Comparison of ENCODE assay signal across 10 cellular contexts in genomic region chr5:134086943-134087305, GRCh38. TPM values are rescaled to one million over a fixed set of nuclear protein-coding genes. Genes with fewer than 3 reads are reported as not detected.
DNase-seq lines count a peak whose midpoint lies in the region; ATAC-seq lines count a peak whose summit lies in the region.
"Had no signal": no experiment of that assay in that cellular context is flagged by ENCODE, and none has a peak within 500 bp of the region (broad histone marks: within the 10 kb centered on the region; RNA-seq: fewer than 3 reads in every experiment).

No MANE protein-coding gene starts in this region.

- peaks cover 0 to 8% of the 10 kb centered on the region in 2 donors for H3K4me1 ChIP-seq in neuronal stem cell (ENCODE audit: control insufficient read depth in 2 of 2, insufficient read depth in 1 of 2, low read depth in 1 of 2, low read length in 2 of 2)

- no peak overlapping the region for H2BK5ac ChIP-seq in neuronal stem cell (ENCODE audit: low read length)

- peaks cover 1 to 11% of the 10 kb centered on the region in 2 donors for H3K36me3 Mint-ChIP-seq in activated T-cell treated with anti-CD3 and anti-CD28 coated beads, Interleukin-2, amount 50 U/mL, for 72 hours (ENCODE audit: insufficient read depth in 2 of 2)

- H3K14ac ChIP-seq in neuronal stem cell (ENCODE audit: low read length) = no peak overlapping the region

- no peak overlapping the region for H2BK120ac ChIP-seq in neuronal stem cell (ENCODE audit: low read depth, low read length)

- H3K27ac ChIP-seq in neuronal stem cell (replicated peaks; ENCODE audit: low read length) = no peak overlapping the region
- H3K27ac ChIP-seq: dorsolateral prefrontal cortex had no signal

- no peak overlapping the region for H2AFZ ChIP-seq in neuronal stem cell (ENCODE audit: low read length)

- no peaks in the 10 kb centered on the region for H3K27me3 Mint-ChIP-seq in activated T-cell treated with anti-CD3 and anti-CD28 coated beads, Interleukin-2, amount 50 U/mL, for 72 hours (ENCODE audit: low read depth)

- no peak overlapping the region for H4K8ac ChIP-seq in neuronal stem cell (ENCODE audit: low read depth, low read length)

- peaks cover 0 to 18% (median 0%) of the 10 kb centered on the region in 3 experiments for H3K27me3 ChIP-seq in neuronal stem cell (ENCODE audit: control insufficient read depth in 3 of 3, insufficient read depth in 3 of 3, low read depth in 1 of 3, low read length in 3 of 3)
- H3K27me3 ChIP-seq: dorsolateral prefrontal cortex had no signal

- H3K9ac ChIP-seq in neuronal stem cell (ENCODE audit: low read depth, low read length, poor library complexity) = no peak overlapping the region

- H3K9me3 ChIP-seq in neuronal stem cell (replicated peaks in 1 of 2; ENCODE audit: control insufficient read depth in 2 of 2, insufficient read depth in 1 of 2, low read depth in 1 of 2, low read length in 2 of 2) = peaks cover 0 to under 1% of the 10 kb centered on the region in 2 donors

- H3K27ac Mint-ChIP-seq in activated T-cell treated with anti-CD3 and anti-CD28 coated beads, Interleukin-2, amount 50 U/mL, for 72 hours = peak overlapping the region; percentile 84

- H3K4me3 ChIP-seq in neuronal stem cell (ENCODE audit: low read length in 2 of 2) = no peak overlapping the region
- H3K4me3 ChIP-seq: dorsolateral prefrontal cortex had no signal

- H3K23ac ChIP-seq in neuronal stem cell (ENCODE audit: low read depth, low read length, poor library complexity) = no peak overlapping the region

- no CpG with 5 or more reads among the region's 12 CpGs for WGBS in neuronal stem cell (ENCODE audit: extremely low coverage in 2 of 2, insufficient read length in 2 of 2, insufficient replicate concordance in 1 of 2), 2 donors

- H2BK12ac ChIP-seq in neuronal stem cell (ENCODE audit: low read length) = no peak overlapping the region

- ATAC-seq in activated T-cell treated with anti-CD3 and anti-CD28 coated beads, Interleukin-2, amount 50 U/mL, for 72 hours (replicated peaks in 1 of 2) = peak; percentile 91 to 96
- ATAC-seq in HG02970 (IDR thresholded peaks at IDR 0.05; ENCODE audit: low FRiP score, unreplicated experiment) = no peak
- no peak for ATAC-seq in HG03571 (IDR thresholded peaks at IDR 0.05; ENCODE audit: unreplicated experiment)

- peak; percentile 80 for DNase-seq in activated CD4-positive, alpha-beta T cell treated with anti-CD3 and anti-CD28 coated beads for 1 hour
- DNase-seq in activated T-cell treated with anti-CD3 and anti-CD28 coated beads, Interleukin-2, amount 50 U/mL, for 72 hours = peak; percentile 78 to 91
- DNase-seq in neuronal stem cell (ENCODE audit: low spot score) (no peak), H4 (ENCODE audit: low spot score) (no peak)
- peak; percentile 59 to 81 for DNase-seq in stimulated activated CD8-positive, alpha-beta memory T cell treated with anti-CD3 and anti-CD28 coated beads, Interleukin-7, amount 100 ng/mL, for 48 hours (ENCODE audit: extremely low read depth in 1 of 2, low read depth in 1 of 2)
- no peak for DNase-seq in NK-92 treated with Interleukin-12 subunit alpha and Interleukin-12 subunit beta, amount 100 ng/mL, for 24 hours (lab: John Stamatoyannopoulos, UW)
- DNase-seq: dorsolateral prefrontal cortex, NCI-H1092 had no signal

- H2BK15ac ChIP-seq in neuronal stem cell (ENCODE audit: low read length) = peak overlapping the region; percentile 49

- no peaks in the 10 kb centered on the region for H3K36me3 ChIP-seq in neuronal stem cell (replicated peaks in 1 of 2; ENCODE audit: control insufficient read depth in 2 of 2, insufficient read depth in 2 of 2, low read length in 2 of 2)

- H3K79me1 ChIP-seq in neuronal stem cell (ENCODE audit: low read depth, low read length) = no peaks in the 10 kb centered on the region

- H4K91ac ChIP-seq in neuronal stem cell (ENCODE audit: low read depth, low read length, poor library complexity) = no peak overlapping the region

- no peak overlapping the region for H3K4ac ChIP-seq in neuronal stem cell (ENCODE audit: low read length)

- H3K18ac ChIP-seq in neuronal stem cell (ENCODE audit: low read length) = peak overlapping the region; percentile 48

- H3K4me2 ChIP-seq in neuronal stem cell (ENCODE audit: insufficient read depth, low read length, poor library complexity, severe bottlenecking) = no peak overlapping the region

- H3K4me1 Mint-ChIP-seq in activated T-cell treated with anti-CD3 and anti-CD28 coated beads, Interleukin-2, amount 50 U/mL, for 72 hours (ENCODE audit: low read depth) = peaks cover 91% of the 10 kb centered on the region

- no peaks in the 10 kb centered on the region for H3K9me3 Mint-ChIP-seq in activated T-cell treated with anti-CD3 and anti-CD28 coated beads, Interleukin-2, amount 50 U/mL, for 72 hours

- no peak overlapping the region for H2AK5ac ChIP-seq in neuronal stem cell (ENCODE audit: low read depth, low read length)

- peak overlapping the region; percentile 77 to 93 for H3K4me3 Mint-ChIP-seq in activated T-cell treated with anti-CD3 and anti-CD28 coated beads, Interleukin-2, amount 50 U/mL, for 72 hours

RNA-seq across cellular contexts. Expression of gene TCF7, which starts 27.6 kb away (rescaled TPM):
- total RNA-seq in activated T-cell treated with anti-CD3 and anti-CD28 coated beads, Interleukin-2, amount 50 U/mL, for 72 hours = 100 to 1,000 TPM; 142 to 265 TPM
- polyA plus RNA-seq in neuronal stem cell (2013, experiment 1 of 2) = 4.1 TPM
- 4.2 TPM for polyA plus RNA-seq in neuronal stem cell (2013, experiment 2 of 2)
- total RNA-seq in H4 (2014; rRNA removed; shearing (Covaris generic)) = 1.5 and 2.9 TPM in 2 replicates

Comparison
In these comparisons a context has a peak if more than half of its experiments do, and no peak if none do; other contexts are left out.
1. DNase-seq: peak in activated CD4-positive, alpha-beta T cell treated with anti-CD3 and anti-CD28 coated beads for 1 hour (single experiment), activated T-cell treated with anti-CD3 and anti-CD28 coated beads, Interleukin-2, amount 50 U/mL, for 72 hours (2 of 2) and stimulated activated CD8-positive, alpha-beta memory T cell treated with anti-CD3 and anti-CD28 coated beads, Interleukin-7, amount 100 ng/mL, for 48 hours (2 of 2); none in neuronal stem cell (single experiment), NK-92 treated with Interleukin-12 subunit alpha and Interleukin-12 subunit beta, amount 100 ng/mL, for 24 hours (single experiment) and H4 (single experiment).
2. ATAC-seq: peak in activated T-cell treated with anti-CD3 and anti-CD28 coated beads, Interleukin-2, amount 50 U/mL, for 72 hours (2 of 2); none in HG02970 (single experiment) and HG03571 (single experiment).
3. RNA of gene TCF7, which starts 27.6 kb away (total RNA-seq): 142 to 265 TPM in activated T-cell treated with anti-CD3 and anti-CD28 coated beads, Interleukin-2, amount 50 U/mL, for 72 hours; 1.5 to 2.9 TPM in H4; every median in the first group is over 10 times any median in the second.